In the genomic region with DNA sequence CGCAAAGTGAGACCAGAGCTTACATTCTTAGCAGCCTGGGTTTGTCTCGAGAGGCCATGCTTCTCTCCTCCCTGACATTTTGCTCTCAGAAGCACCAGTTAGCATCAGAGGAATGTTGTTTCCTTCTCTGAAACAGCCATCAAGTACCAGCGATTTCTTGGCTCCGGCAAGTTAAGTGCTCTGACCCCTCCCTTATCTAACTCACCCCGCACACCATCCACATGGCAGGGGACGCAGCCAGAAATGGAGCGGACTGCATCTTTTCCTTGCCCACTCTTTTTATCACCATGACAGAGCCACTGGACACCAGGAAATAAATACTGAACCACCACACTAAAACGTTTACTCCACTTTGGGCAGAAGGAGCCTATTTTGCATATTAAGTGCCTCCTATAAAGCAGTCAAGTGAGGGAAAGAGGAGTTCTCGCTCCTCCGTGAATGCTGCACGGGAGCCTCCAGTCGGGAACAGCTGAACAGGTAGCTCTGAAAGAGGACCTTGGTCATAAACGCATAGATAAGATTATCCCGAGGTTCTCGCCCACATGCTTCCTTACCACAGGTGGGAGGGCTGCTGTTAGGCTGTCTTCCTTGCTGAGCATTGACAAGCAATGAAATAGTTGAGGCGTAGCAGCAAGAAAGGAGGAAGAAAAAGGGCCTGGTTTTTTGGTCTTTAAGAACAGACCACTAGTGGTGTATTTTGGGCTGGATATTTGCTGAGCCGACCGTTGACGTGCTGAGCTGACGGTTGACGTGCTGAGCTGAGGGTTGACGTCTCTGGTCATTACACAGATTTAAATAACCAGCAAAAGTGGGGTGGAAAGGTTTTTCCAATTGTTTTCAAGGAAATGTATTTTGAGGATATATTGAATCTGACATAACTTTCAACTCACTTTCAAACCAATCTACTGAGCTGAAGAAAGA, we compare ENCODE assay signal across 10 cellular contexts.
A peak's percentile ranks its signal among the peaks of the same experiment; 100 is the strongest.
DNase-seq lines count a peak whose midpoint lies in the region; ATAC-seq and TF ChIP-seq lines count a peak whose summit lies in the region.
"Had no signal": no experiment of that assay in that cellular context is flagged by ENCODE, and none has a peak within 500 bp of the region (broad histone marks: within the 10 kb centered on the region; RNA-seq: fewer than 3 reads in every experiment).

No MANE protein-coding gene starts in this region.

- no peak overlapping the region for H3K4me2 ChIP-seq in parathyroid adenoma (ENCODE audit: low read length)

- H3K4me3 ChIP-seq in CD4-positive, alpha-beta memory T cell (ENCODE audit: low read length in 2 of 2) = no peak overlapping the region
- peak overlapping the region; percentile 36 to 51 for H3K4me3 ChIP-seq in right atrium auricular region
- H3K4me3 ChIP-seq in parathyroid adenoma (ENCODE audit: low read depth, low read length) = no peak overlapping the region

- H3K4me1 Mint-ChIP-seq in CD4-positive, alpha-beta memory T cell = peaks cover 10 to 33% (median 19%) of the 10 kb centered on the region in 4 donors

- H3K27me3 ChIP-seq in CD4-positive, alpha-beta memory T cell (ENCODE audit: insufficient read depth, low read length) = no peaks in the 10 kb centered on the region
- H3K27me3 ChIP-seq in right atrium auricular region = no peaks in the 10 kb centered on the region
- no peaks in the 10 kb centered on the region for H3K27me3 ChIP-seq in parathyroid adenoma (ENCODE audit: control insufficient read depth, insufficient read depth, low read length)

- no peaks in the 10 kb centered on the region for H3K27me3 Mint-ChIP-seq in CD4-positive, alpha-beta memory T cell
- H3K27me3 Mint-ChIP-seq: naive B cell had no signal

- no peak overlapping the region for H3K9ac ChIP-seq in parathyroid adenoma

- no peak for ATAC-seq in stimulated activated naive CD8-positive, alpha-beta T cell treated with anti-CD3 and anti-CD28 coated beads, Interleukin-15, Interleukin-2, amounts not matched to agents 100 U/mL and 50 U/mL, for 24 hours

- WGBS in adipose tissue, 3 donors = 41 to 78% (median 77%) methylated on average over 22 of the region's 22 CpGs

- POLR2A ChIA-PET in CD4-positive, alpha-beta memory T cell (lab: Charles Lee; ENCODE audit: partially characterized antibody) = interaction anchor here (0.9 to 1.2 kb wide), 2 partner anchors 61 to 140 kb away, joined by 3 to 5 read pairs; no protein-coding TSS in a partner anchor

- H3K79me2 ChIP-seq in parathyroid adenoma = no peaks in the 10 kb centered on the region

- peak overlapping the region in 2 of 8 donors; percentile 9 to 77 for H3K4me3 Mint-ChIP-seq in CD4-positive, alpha-beta memory T cell

- intact Hi-C loops in CD4-positive, alpha-beta memory T cell (cut with micrococcal nuclease) = loop anchor here (5.0 kb wide), 1 partner anchor 721 kb away; no protein-coding TSS in a partner anchor

- H3K27ac Mint-ChIP-seq in CD4-positive, alpha-beta memory T cell = peak overlapping the region in 6 of 7 donors; percentile 42 to 94 (median 82)

- H3K9me3 Mint-ChIP-seq in CD4-positive, alpha-beta memory T cell = peaks cover 0 to 4% (median 0%) of the 10 kb centered on the region in 8 donors
- H3K9me3 Mint-ChIP-seq: naive B cell had no signal

- H3K4me1 ChIP-seq in CD4-positive, alpha-beta memory T cell (ENCODE audit: insufficient read depth, low read length) = peaks cover 18% of the 10 kb centered on the region
- H3K4me1 ChIP-seq in right atrium auricular region = peaks cover 0 to 27% of the 10 kb centered on the region in 2 donors
- peaks cover 15% of the 10 kb centered on the region for H3K4me1 ChIP-seq in parathyroid adenoma

- no peak overlapping the region for H3K27ac ChIP-seq in CD4-positive, alpha-beta memory T cell (ENCODE audit: low read depth, low read length)
- H3K27ac ChIP-seq in adipose tissue (ENCODE audit: low read depth, low read length) (peak overlapping the region; percentile 44), right atrium auricular region (peak overlapping the region; percentile 95 to 97), parathyroid adenoma (peak overlapping the region; percentile 90)

- H2AFZ ChIP-seq in parathyroid adenoma = no peak overlapping the region

- no peaks in the 10 kb centered on the region for H3K9me3 ChIP-seq in CD4-positive, alpha-beta memory T cell (ENCODE audit: control insufficient read depth in 1 of 2, low read length in 2 of 2)
- H3K9me3 ChIP-seq in right atrium auricular region = no peaks in the 10 kb centered on the region
- H3K9me3 ChIP-seq in parathyroid adenoma (ENCODE audit: control insufficient read depth, low read length) = no peaks in the 10 kb centered on the region

- peaks cover 21 to 49% of the 10 kb centered on the region in 2 donors for H3K36me3 Mint-ChIP-seq in CD4-positive, alpha-beta memory T cell

- peak in 1 of 5 donors; percentile 28 for DNase-seq in CD4-positive, alpha-beta memory T cell
- DNase-seq in right atrium auricular region (ENCODE audit: low spot score) (no peak), AML-193 (lab: John Stamatoyannopoulos, UW) (no peak), NCI-H748 (lab: John Stamatoyannopoulos, UW; ENCODE audit: unreplicated experiment) (no peak), ureter (ENCODE audit: low spot score) (no peak)
- DNase-seq in stimulated activated naive CD8-positive, alpha-beta T cell treated with anti-CD3 and anti-CD28 coated beads, Interleukin-15, Interleukin-2, amounts not matched to agents 100 U/mL and 50 U/mL, for 24 hours = no peak
- DNase-seq: MV-4-11, naive B cell had no signal

- CTCF ChIA-PET in CD4-positive, alpha-beta memory T cell (lab: Charles Lee; ENCODE audit: partially characterized antibody) = interaction anchor here (0.8 to 3.3 kb wide), 14 partner anchors 10 to 724 kb away, joined by 3 to 25 read pairs (median 5); no protein-coding TSS in a partner anchor

- H3K36me3 ChIP-seq in CD4-positive, alpha-beta memory T cell (ENCODE audit: insufficient read depth, low read length) = peaks cover 11% of the 10 kb centered on the region
- peaks cover 33% of the 10 kb centered on the region for H3K36me3 ChIP-seq in right atrium auricular region
- H3K36me3 ChIP-seq in parathyroid adenoma (ENCODE audit: control insufficient read depth, insufficient read depth, low read length) = no peaks in the 10 kb centered on the region

- TF ChIP-seq CTCF in right atrium auricular region (IDR thresholded peaks at IDR 0.05) (no peak), parathyroid adenoma (IDR thresholded peaks at IDR 0.05) (no peak)

Comparison
In these comparisons a context has a peak if more than half of its experiments do, and no peak if none do; other contexts are left out.
1. H3K4me3 ChIP-seq: peak in right atrium auricular region (2 of 2); none in CD4-positive, alpha-beta memory T cell (0 of 2) and parathyroid adenoma (single experiment).